Comparison of ENCODE assay signal across 15 cellular contexts in genomic region chr9:35653611-35654010, GRCh38. TPM values are rescaled to one million over a fixed set of nuclear protein-coding genes. Genes with fewer than 3 reads are reported as not detected.
"Had no signal": no experiment of that assay in that cellular context is flagged by ENCODE, and none has a peak within 500 bp of the region (broad histone marks: within the 10 kb centered on the region; RNA-seq: fewer than 3 reads in every experiment).

No MANE protein-coding gene starts in this region.

- H3K4me3 ChIP-seq: adrenal gland, hepatocyte, lung, right atrium auricular region had no signal

- ATAC-seq: left cardiac atrium, natural killer cell had no signal

- H3K27me3 ChIP-seq: adrenal gland, hepatocyte, right atrium auricular region had no signal

- H3K9me3 Mint-ChIP-seq: natural killer cell had no signal

- H3K36me3 ChIP-seq: adrenal gland, right atrium auricular region had no signal

- H3K9me3 ChIP-seq: adrenal gland, right atrium auricular region had no signal

- H3K4me3 Mint-ChIP-seq: natural killer cell had no signal

- DNase-seq: activated CD4-positive, alpha-beta T cell treated with anti-CD3 and anti-CD28 coated beads, Interleukin-2, amount 50 U/mL, for 4 hours; activated CD4-positive, CD25-positive, alpha-beta regulatory T cell treated with anti-CD3 and anti-CD28 coated beads, Interleukin-2, amount 50 U/mL, for 72 hours; activated T-cell treated with anti-CD3 and anti-CD28 coated beads, Interleukin-2, amount 50 U/mL, for 1 hour; caudate nucleus; cortex of kidney; effector memory CD4-positive, alpha-beta T cell; left cardiac atrium; natural killer cell; small intestine had no signal

- H3K27ac ChIP-seq: epithelial cell of prostate, right atrium auricular region had no signal

- FAIRE-seq: small intestine had no signal

RNA-seq across cellular contexts. Expression of gene SIT1, which starts 2.9 kb away (rescaled TPM):
- total RNA-seq: hepatocyte had no signal
- polyA plus RNA-seq: hepatocyte had no signal

RNA-seq across cellular contexts. Expression of gene RMRP, which starts 4.2 kb away (rescaled TPM):
- polyA plus RNA-seq: hepatocyte, urinary bladder had no signal

RNA-seq across cellular contexts. Expression of gene CA9, which starts 20.1 kb away (rescaled TPM):
- total RNA-seq: natural killer cell had no signal
